22 cellular contexts compared by ENCODE assay signal in genomic region chrX:46278591-46278990, GRCh38.
A peak's percentile ranks its signal among the peaks of the same experiment; 100 is the strongest.
DNase-seq lines count a peak whose midpoint lies in the region; ATAC-seq and TF ChIP-seq lines count a peak whose summit lies in the region.
"Had no signal": no experiment of that assay in that cellular context is flagged by ENCODE, and none has a peak within 500 bp of the region (broad histone marks: within the 10 kb centered on the region; RNA-seq: fewer than 3 reads in every experiment).

No MANE protein-coding gene starts in this region.

- peaks cover 17% of the 10 kb centered on the region for H3K4me1 ChIP-seq in Loucy (ENCODE audit: insufficient read depth, low read length, poor library complexity, severe bottlenecking)
- peaks cover 14% of the 10 kb centered on the region for H3K4me1 ChIP-seq in skeletal muscle satellite cell (ENCODE audit: control insufficient read depth, insufficient read depth, low read length)
- H3K4me1 ChIP-seq: left ventricle myocardium inferior, right lobe of liver, suprapubic skin had no signal

- peak overlapping the region; percentile 45 for H3K27ac Mint-ChIP-seq in activated CD4-positive, alpha-beta memory T cell treated with anti-CD3 and anti-CD28 coated beads for 36 hours
- no peak overlapping the region for H3K27ac Mint-ChIP-seq in activated CD4-positive, alpha-beta memory T cell treated with anti-CD3 and anti-CD28 coated beads, Interleukin-2, amount 10 ng/mL, durations not matched to agents 7 days and 5 days
- H3K27ac Mint-ChIP-seq in activated naive CD8-positive, alpha-beta T cell treated with anti-CD3 and anti-CD28 coated beads, Interleukin-2, amount 50 U/mL, for 24 hours = peak overlapping the region; percentile 84
- H3K27ac Mint-ChIP-seq: nephron progenitor cell had no signal

- H3K79me2 ChIP-seq in Loucy (ENCODE audit: insufficient read depth, low read length) = no peaks in the 10 kb centered on the region

- H3K9me3 Mint-ChIP-seq in activated CD4-positive, alpha-beta memory T cell treated with anti-CD3 and anti-CD28 coated beads for 36 hours = no peaks in the 10 kb centered on the region
- no peaks in the 10 kb centered on the region for H3K9me3 Mint-ChIP-seq in activated CD4-positive, alpha-beta memory T cell treated with anti-CD3 and anti-CD28 coated beads, Interleukin-2, amount 10 ng/mL, durations not matched to agents 7 days and 5 days
- peaks cover 6% of the 10 kb centered on the region for H3K9me3 Mint-ChIP-seq in activated naive CD8-positive, alpha-beta T cell treated with anti-CD3 and anti-CD28 coated beads, Interleukin-2, amount 50 U/mL, for 24 hours

- peak; percentile 55 for ATAC-seq in activated naive CD8-positive, alpha-beta T cell treated with anti-CD3 and anti-CD28 coated beads, Interleukin-2, amount 50 U/mL, for 24 hours
- no peak for ATAC-seq in HG03175 (IDR thresholded peaks at IDR 0.05; ENCODE audit: unreplicated experiment)
- ATAC-seq: heart right ventricle, right lobe of liver had no signal

- H3K9ac ChIP-seq in Loucy (ENCODE audit: low read depth, low read length, poor library complexity, severe bottlenecking) (no peak overlapping the region), skeletal muscle satellite cell (ENCODE audit: low read depth, low read length) (peak overlapping the region; percentile 40)
- H3K9ac ChIP-seq: BLaER1 treated with 17β-estradiol and CSF1 and Interleukin-3, amounts not matched to agents 10 nM and 100 nM had no signal

- H3K4me1 Mint-ChIP-seq in activated CD4-positive, alpha-beta memory T cell treated with anti-CD3 and anti-CD28 coated beads for 36 hours (ENCODE audit: low read depth) = peaks cover 24% of the 10 kb centered on the region
- H3K4me1 Mint-ChIP-seq in activated CD4-positive, alpha-beta memory T cell treated with anti-CD3 and anti-CD28 coated beads, Interleukin-2, amount 10 ng/mL, durations not matched to agents 7 days and 5 days = peaks cover 21% of the 10 kb centered on the region
- H3K4me1 Mint-ChIP-seq in activated naive CD8-positive, alpha-beta T cell treated with anti-CD3 and anti-CD28 coated beads, Interleukin-2, amount 50 U/mL, for 24 hours = peaks cover 27% of the 10 kb centered on the region

- no peaks in the 10 kb centered on the region for H3K27me3 Mint-ChIP-seq in activated CD4-positive, alpha-beta memory T cell treated with anti-CD3 and anti-CD28 coated beads for 36 hours
- H3K27me3 Mint-ChIP-seq in activated CD4-positive, alpha-beta memory T cell treated with anti-CD3 and anti-CD28 coated beads, Interleukin-2, amount 10 ng/mL, durations not matched to agents 7 days and 5 days = no peaks in the 10 kb centered on the region
- no peaks in the 10 kb centered on the region for H3K27me3 Mint-ChIP-seq in activated naive CD8-positive, alpha-beta T cell treated with anti-CD3 and anti-CD28 coated beads, Interleukin-2, amount 50 U/mL, for 24 hours

- H3F3A ChIP-seq in Loucy (ENCODE audit: low read depth) = no peaks in the 10 kb centered on the region

- H3K36me3 Mint-ChIP-seq in activated CD4-positive, alpha-beta memory T cell treated with anti-CD3 and anti-CD28 coated beads for 36 hours = no peaks in the 10 kb centered on the region
- H3K36me3 Mint-ChIP-seq in activated CD4-positive, alpha-beta memory T cell treated with anti-CD3 and anti-CD28 coated beads, Interleukin-2, amount 10 ng/mL, durations not matched to agents 7 days and 5 days (ENCODE audit: low read depth) = no peaks in the 10 kb centered on the region
- peaks cover under 1% of the 10 kb centered on the region for H3K36me3 Mint-ChIP-seq in activated naive CD8-positive, alpha-beta T cell treated with anti-CD3 and anti-CD28 coated beads, Interleukin-2, amount 50 U/mL, for 24 hours (ENCODE audit: low read depth)

- TF ChIP-seq CTCF in Loucy (conservative IDR thresholded peaks at IDR 0.05; ENCODE audit: low read length) = no peak

- no peaks in the 10 kb centered on the region for H4K20me1 ChIP-seq in Loucy (ENCODE audit: insufficient read depth, low read length, poor library complexity, severe bottlenecking)
- H4K20me1 ChIP-seq: BLaER1 treated with 17β-estradiol and CSF1 and Interleukin-3, amounts not matched to agents 10 nM and 100 nM had no signal

- H3K27me3 ChIP-seq in Loucy (ENCODE audit: insufficient read depth, low read length, poor library complexity, severe bottlenecking) (no peaks in the 10 kb centered on the region), skeletal muscle satellite cell (ENCODE audit: control insufficient read depth, insufficient read depth, low read length) (peaks cover 3% of the 10 kb centered on the region)
- H3K27me3 ChIP-seq: BLaER1 treated with 17β-estradiol and CSF1 and Interleukin-3, amounts not matched to agents 10 nM and 100 nM; right lobe of liver; suprapubic skin had no signal

- H3K4me3 Mint-ChIP-seq in activated CD4-positive, alpha-beta memory T cell treated with anti-CD3 and anti-CD28 coated beads for 36 hours = no peak overlapping the region
- H3K4me3 Mint-ChIP-seq in activated CD4-positive, alpha-beta memory T cell treated with anti-CD3 and anti-CD28 coated beads, Interleukin-2, amount 10 ng/mL, durations not matched to agents 7 days and 5 days = no peak overlapping the region
- peak overlapping the region; percentile 53 for H3K4me3 Mint-ChIP-seq in activated naive CD8-positive, alpha-beta T cell treated with anti-CD3 and anti-CD28 coated beads, Interleukin-2, amount 50 U/mL, for 24 hours
- H3K4me3 Mint-ChIP-seq: nephron progenitor cell had no signal

- no peaks in the 10 kb centered on the region for H3K36me3 ChIP-seq in Loucy (ENCODE audit: insufficient read depth, low read length)
- no peaks in the 10 kb centered on the region for H3K36me3 ChIP-seq in skeletal muscle satellite cell (ENCODE audit: insufficient read depth, low read length)
- H3K36me3 ChIP-seq: BLaER1 treated with 17β-estradiol and CSF1 and Interleukin-3, amounts not matched to agents 10 nM and 100 nM; heart right ventricle; left ventricle myocardium inferior; right lobe of liver; suprapubic skin had no signal

- CTCF ChIA-PET in activated CD4-positive, alpha-beta memory T cell treated with anti-CD3 and anti-CD28 coated beads for 36 hours (lab: Charles Lee) = no interaction called here
- CTCF ChIA-PET in activated CD4-positive, alpha-beta memory T cell treated with anti-CD3 and anti-CD28 coated beads, Interleukin-2, amount 10 ng/mL, durations not matched to agents 7 days and 5 days (lab: Charles Lee) = no interaction called here

- H3K4me2 ChIP-seq in Loucy (ENCODE audit: low read depth, low read length, poor library complexity, severe bottlenecking) (peak overlapping the region; percentile 51), skeletal muscle satellite cell (ENCODE audit: low read length) (no peak overlapping the region)

- DNase-seq in activated CD4-positive, alpha-beta memory T cell treated with anti-CD3 and anti-CD28 coated beads for 36 hours = no peak
- no peak for DNase-seq in activated CD4-positive, alpha-beta memory T cell treated with anti-CD3 and anti-CD28 coated beads, Interleukin-2, amount 10 ng/mL, durations not matched to agents 7 days and 5 days
- DNase-seq in activated naive CD8-positive, alpha-beta T cell treated with anti-CD3 and anti-CD28 coated beads, Interleukin-2, amount 50 U/mL, for 24 hours = no peak
- no peak for DNase-seq in stimulated activated CD8-positive, alpha-beta memory T cell treated with anti-CD3 and anti-CD28 coated beads, Interleukin-4, amount 100 ng/mL, for 48 hours
- DNase-seq in epidermal melanocyte (ENCODE audit: insufficient read length, low spot score) = no peak
- DNase-seq: activated effector memory CD4-positive, alpha-beta T cell treated with anti-CD3 and anti-CD28 coated beads, Interleukin-2, amount 50 U/mL, for 16 hours; dermis blood vessel endothelial cell; EL; heart right ventricle; left ventricle myocardium inferior; midbrain; NCI-H1105; NCI-H2029 treated with DMSO at 0.1 percent for 48 hours; NCI-H446; nephron progenitor cell; posterior cingulate gyrus; right lobe of liver had no signal

- no peak overlapping the region for H2AFZ ChIP-seq in Loucy (ENCODE audit: low read length)

- POLR2A ChIA-PET in activated CD4-positive, alpha-beta memory T cell treated with anti-CD3 and anti-CD28 coated beads for 36 hours (lab: Charles Lee) = no interaction called here
- POLR2A ChIA-PET in activated CD4-positive, alpha-beta memory T cell treated with anti-CD3 and anti-CD28 coated beads, Interleukin-2, amount 10 ng/mL, durations not matched to agents 7 days and 5 days (lab: Charles Lee) = no interaction called here

- H3K9me3 ChIP-seq in Loucy (ENCODE audit: insufficient read depth, low read depth, low read length) (no peaks in the 10 kb centered on the region), skeletal muscle satellite cell (replicated peaks; ENCODE audit: low read length) (no peaks in the 10 kb centered on the region)
- H3K9me3 ChIP-seq: heart right ventricle, left ventricle myocardium inferior, right lobe of liver, suprapubic skin had no signal

- intact Hi-C loops in activated CD4-positive, alpha-beta memory T cell treated with anti-CD3 and anti-CD28 coated beads for 36 hours (cut with micrococcal nuclease) = loop anchor here (2.0 kb wide), 2 partner anchors 42 to 428 kb away; no protein-coding TSS in a partner anchor

- no peaks in the 10 kb centered on the region for H3K9me2 ChIP-seq in Loucy (replicated peaks; ENCODE audit: low read depth, low read length)

- H3K4me3 ChIP-seq in Loucy (ENCODE audit: low read length, poor library complexity, severe bottlenecking) (no peak overlapping the region), skeletal muscle satellite cell (ENCODE audit: low read length) (no peak overlapping the region)
- H3K4me3 ChIP-seq: BLaER1 treated with 17β-estradiol and CSF1 and Interleukin-3, amounts not matched to agents 10 nM and 100 nM; heart right ventricle; left ventricle myocardium inferior; right lobe of liver; suprapubic skin had no signal
